In genomic region chr19:35479278-35479677, GRCh38 we compare ENCODE assay signal across 9 cellular contexts. TPM values are rescaled to one million over a fixed set of nuclear protein-coding genes. Genes with fewer than 3 reads are reported as not detected.
"Had no signal": no experiment of that assay in that cellular context is flagged by ENCODE, and none has a peak within 500 bp of the region (broad histone marks: within the 10 kb centered on the region; RNA-seq: fewer than 3 reads in every experiment).

No MANE protein-coding gene starts in this region.

- H3K27ac Mint-ChIP-seq: activated CD4-positive, alpha-beta T cell treated with anti-CD3 and anti-CD28 coated beads, Interleukin-2, amount 10 ng/mL, durations not matched to agents 7 days and 5 days; activated naive CD4-positive, alpha-beta T cell treated with anti-CD3 and anti-CD28 coated beads, Interleukin-2, amount 50 U/mL, for 72 hours; activated T-helper 1 cell treated with anti-CD3 and anti-CD28 coated beads, Interleukin-12 subunit alpha, Interleukin-12 subunit beta, Interleukin-2, Interleukin-4 antibody, amounts not matched to agents 30 ng/mL and 10 ng/mL and 1 ng/mL, durations not matched to agents 14 hours and 24 hours and 36 hours had no signal

- H3K4me1 Mint-ChIP-seq: activated CD4-positive, alpha-beta T cell treated with anti-CD3 and anti-CD28 coated beads, Interleukin-2, amount 10 ng/mL, durations not matched to agents 7 days and 5 days; central memory CD8-positive, alpha-beta T cell had no signal

- H3K27ac ChIP-seq: ascending aorta, Peyer's patch, SJSA1 had no signal

- H3K9me3 ChIP-seq: ascending aorta, Peyer's patch, SJSA1 had no signal

- H3K27me3 ChIP-seq: ascending aorta, Peyer's patch, SJSA1 had no signal

- H3K4me3 ChIP-seq: ascending aorta, Peyer's patch, SJSA1 had no signal

- H3K4me3 Mint-ChIP-seq: activated CD4-positive, alpha-beta T cell treated with anti-CD3 and anti-CD28 coated beads, Interleukin-2, amount 10 ng/mL, durations not matched to agents 7 days and 5 days; activated T-helper 1 cell treated with anti-CD3 and anti-CD28 coated beads, Interleukin-12 subunit alpha, Interleukin-12 subunit beta, Interleukin-2, Interleukin-4 antibody, amounts not matched to agents 30 ng/mL and 10 ng/mL and 1 ng/mL, durations not matched to agents 14 hours and 24 hours and 36 hours; central memory CD8-positive, alpha-beta T cell had no signal

- ATAC-seq: activated naive CD4-positive, alpha-beta T cell treated with anti-CD3 and anti-CD28 coated beads, Interleukin-2, amount 50 U/mL, for 72 hours had no signal

- H3K36me3 Mint-ChIP-seq: activated naive CD4-positive, alpha-beta T cell treated with anti-CD3 and anti-CD28 coated beads, Interleukin-2, amount 50 U/mL, for 72 hours had no signal

- DNase-seq: activated CD4-positive, alpha-beta T cell treated with anti-CD3 and anti-CD28 coated beads, Interleukin-2, amount 10 ng/mL, durations not matched to agents 7 days and 5 days; NK-92 treated with Interleukin-12 subunit alpha and Interleukin-12 subunit beta, amount 100 ng/mL, for 24 hours; Peyer's patch had no signal

- H3K4me1 ChIP-seq: ascending aorta, Peyer's patch, SJSA1 had no signal

- H3K36me3 ChIP-seq: ascending aorta, Peyer's patch, SJSA1 had no signal

RNA-seq across cellular contexts. Expression of gene KRTDAP, which starts 11.0 kb away (rescaled TPM):
- total RNA-seq: activated CD4-positive, alpha-beta T cell treated with anti-CD3 and anti-CD28 coated beads, Interleukin-2, amount 10 ng/mL, durations not matched to agents 7 days and 5 days; activated naive CD4-positive, alpha-beta T cell treated with anti-CD3 and anti-CD28 coated beads, Interleukin-2, amount 50 U/mL, for 72 hours; activated T-helper 1 cell treated with anti-CD3 and anti-CD28 coated beads, Interleukin-12 subunit alpha, Interleukin-12 subunit beta, Interleukin-2, Interleukin-4 antibody, amounts not matched to agents 30 ng/mL and 10 ng/mL and 1 ng/mL, durations not matched to agents 14 hours and 24 hours and 36 hours; ascending aorta; Peyer's patch; SJSA1; T-helper 1 cell treated with Interleukin-12 subunit alpha and Interleukin-12 subunit beta and Interleukin-4 antibody, amounts not matched to agents 30 ng/mL and 1 ng/mL, for 36 hours had no signal

RNA-seq across cellular contexts. Expression of gene FFAR2, which starts 31.2 kb away (rescaled TPM):
- total RNA-seq: activated CD4-positive, alpha-beta T cell treated with anti-CD3 and anti-CD28 coated beads, Interleukin-2, amount 10 ng/mL, durations not matched to agents 7 days and 5 days; activated naive CD4-positive, alpha-beta T cell treated with anti-CD3 and anti-CD28 coated beads, Interleukin-2, amount 50 U/mL, for 72 hours; activated T-helper 1 cell treated with anti-CD3 and anti-CD28 coated beads, Interleukin-12 subunit alpha, Interleukin-12 subunit beta, Interleukin-2, Interleukin-4 antibody, amounts not matched to agents 30 ng/mL and 10 ng/mL and 1 ng/mL, durations not matched to agents 14 hours and 24 hours and 36 hours; ascending aorta; SJSA1; T-helper 1 cell treated with Interleukin-12 subunit alpha and Interleukin-12 subunit beta and Interleukin-4 antibody, amounts not matched to agents 30 ng/mL and 1 ng/mL, for 36 hours had no signal

RNA-seq across cellular contexts. Expression of gene DMKN, which starts 34.2 kb away (rescaled TPM):
- total RNA-seq: activated CD4-positive, alpha-beta T cell treated with anti-CD3 and anti-CD28 coated beads, Interleukin-2, amount 10 ng/mL, durations not matched to agents 7 days and 5 days; activated T-helper 1 cell treated with anti-CD3 and anti-CD28 coated beads, Interleukin-12 subunit alpha, Interleukin-12 subunit beta, Interleukin-2, Interleukin-4 antibody, amounts not matched to agents 30 ng/mL and 10 ng/mL and 1 ng/mL, durations not matched to agents 14 hours and 24 hours and 36 hours; SJSA1; T-helper 1 cell treated with Interleukin-12 subunit alpha and Interleukin-12 subunit beta and Interleukin-4 antibody, amounts not matched to agents 30 ng/mL and 1 ng/mL, for 36 hours had no signal

RNA-seq across cellular contexts. Expression of gene SBSN, which starts 48.8 kb away (rescaled TPM):
- total RNA-seq: activated CD4-positive, alpha-beta T cell treated with anti-CD3 and anti-CD28 coated beads, Interleukin-2, amount 10 ng/mL, durations not matched to agents 7 days and 5 days; activated naive CD4-positive, alpha-beta T cell treated with anti-CD3 and anti-CD28 coated beads, Interleukin-2, amount 50 U/mL, for 72 hours; activated T-helper 1 cell treated with anti-CD3 and anti-CD28 coated beads, Interleukin-12 subunit alpha, Interleukin-12 subunit beta, Interleukin-2, Interleukin-4 antibody, amounts not matched to agents 30 ng/mL and 10 ng/mL and 1 ng/mL, durations not matched to agents 14 hours and 24 hours and 36 hours; ascending aorta; SJSA1; T-helper 1 cell treated with Interleukin-12 subunit alpha and Interleukin-12 subunit beta and Interleukin-4 antibody, amounts not matched to agents 30 ng/mL and 1 ng/mL, for 36 hours had no signal

RNA-seq across cellular contexts. Expression of gene GAPDHS, which starts 54.0 kb away (rescaled TPM):
- total RNA-seq: activated CD4-positive, alpha-beta T cell treated with anti-CD3 and anti-CD28 coated beads, Interleukin-2, amount 10 ng/mL, durations not matched to agents 7 days and 5 days; activated naive CD4-positive, alpha-beta T cell treated with anti-CD3 and anti-CD28 coated beads, Interleukin-2, amount 50 U/mL, for 72 hours; activated T-helper 1 cell treated with anti-CD3 and anti-CD28 coated beads, Interleukin-12 subunit alpha, Interleukin-12 subunit beta, Interleukin-2, Interleukin-4 antibody, amounts not matched to agents 30 ng/mL and 10 ng/mL and 1 ng/mL, durations not matched to agents 14 hours and 24 hours and 36 hours; ascending aorta; SJSA1; T-helper 1 cell treated with Interleukin-12 subunit alpha and Interleukin-12 subunit beta and Interleukin-4 antibody, amounts not matched to agents 30 ng/mL and 1 ng/mL, for 36 hours had no signal
